1 cellular context compared by ENCODE assay signal in the genomic region with DNA sequence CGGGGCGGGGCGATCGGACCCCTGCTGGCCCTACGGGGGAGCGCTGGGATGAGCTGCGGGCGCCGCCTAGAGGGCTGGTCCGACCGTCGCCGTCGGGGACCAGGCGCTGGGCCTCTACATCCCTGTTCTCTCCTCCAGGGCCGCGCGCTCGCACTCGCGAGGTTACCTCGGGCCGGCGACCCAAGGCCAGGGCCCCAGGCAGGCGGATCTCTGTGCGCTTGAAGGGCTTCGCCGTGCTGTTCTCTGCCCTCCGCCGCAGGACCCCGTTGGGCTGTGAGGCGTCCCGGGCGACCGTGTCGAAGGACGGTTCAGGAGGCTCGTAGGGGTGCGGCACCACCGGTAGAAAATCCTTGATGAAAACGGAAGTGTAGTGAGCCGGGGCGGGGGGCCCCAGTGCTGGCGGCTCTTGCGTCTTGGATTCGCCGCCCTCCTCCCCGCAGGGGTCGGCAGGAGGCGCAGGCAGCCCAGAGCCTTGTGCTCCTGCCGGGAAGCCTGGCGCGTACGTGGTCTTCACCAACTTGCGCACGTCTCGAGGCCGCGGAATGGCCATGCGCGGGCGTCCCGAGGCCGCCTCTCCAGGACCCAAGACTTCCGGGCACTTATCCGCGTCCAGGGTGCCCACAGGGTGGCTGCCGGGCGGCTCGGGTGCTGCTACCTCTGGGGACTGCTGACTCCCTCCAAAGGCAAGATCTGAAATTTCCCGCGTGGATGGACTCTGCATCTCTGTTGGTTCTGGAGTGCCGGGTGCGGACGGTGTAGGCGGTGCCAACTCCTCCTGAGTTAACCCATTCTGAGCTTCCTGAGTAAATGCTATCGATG.
TF ChIP-seq lines count a peak whose summit lies in the region.

No MANE protein-coding gene starts in this region.

TF ChIP-seq in WTC11, 78 proteins besides CTCF, POLR2A, EP300 and RAD21 (continued from another document):
- TF ChIP-seq, protein P1, sequence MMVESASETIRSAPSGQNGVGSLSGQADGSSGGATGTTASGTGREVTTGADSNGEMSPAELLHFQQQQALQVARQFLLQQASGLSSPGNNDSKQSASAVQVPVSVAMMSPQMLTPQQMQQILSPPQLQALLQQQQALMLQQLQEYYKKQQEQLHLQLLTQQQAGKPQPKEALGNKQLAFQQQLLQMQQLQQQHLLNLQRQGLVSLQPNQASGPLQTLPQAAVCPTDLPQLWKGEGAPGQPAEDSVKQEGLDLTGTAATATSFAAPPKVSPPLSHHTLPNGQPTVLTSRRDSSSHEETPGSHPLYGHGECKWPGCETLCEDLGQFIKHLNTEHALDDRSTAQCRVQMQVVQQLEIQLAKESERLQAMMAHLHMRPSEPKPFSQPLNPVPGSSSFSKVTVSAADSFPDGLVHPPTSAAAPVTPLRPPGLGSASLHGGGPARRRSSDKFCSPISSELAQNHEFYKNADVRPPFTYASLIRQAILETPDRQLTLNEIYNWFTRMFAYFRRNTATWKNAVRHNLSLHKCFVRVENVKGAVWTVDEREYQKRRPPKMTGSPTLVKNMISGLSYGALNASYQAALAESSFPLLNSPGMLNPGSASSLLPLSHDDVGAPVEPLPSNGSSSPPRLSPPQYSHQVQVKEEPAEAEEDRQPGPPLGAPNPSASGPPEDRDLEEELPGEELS (CRISPR knock-in tag; IDR thresholded peaks at IDR 0.05) = peak; percentile 72
- TF ChIP-seq ZSCAN18 (CRISPR knock-in tag; IDR thresholded peaks at IDR 0.05) (no peak), ZNF263 (CRISPR knock-in tag; IDR thresholded peaks at IDR 0.05; ENCODE audit: low read depth) (no peak), TCF7 (CRISPR knock-in tag; IDR thresholded peaks at IDR 0.05; ENCODE audit: low read depth) (no peak), NR2C2 (CRISPR knock-in tag; IDR thresholded peaks at IDR 0.05) (no peak), GRHL2 (CRISPR knock-in tag; IDR thresholded peaks at IDR 0.05; ENCODE audit: insufficient replicate concordance, severe bottlenecking) (no peak), ELF4 (CRISPR knock-in tag; IDR thresholded peaks at IDR 0.05; ENCODE audit: low read depth) (no peak), JUN (CRISPR knock-in tag; IDR thresholded peaks at IDR 0.05) (no peak), ZBTB21 (CRISPR knock-in tag; IDR thresholded peaks at IDR 0.05; ENCODE audit: borderline replicate concordance) (peak; percentile 49; the same call in 1 of the 2 replicates), TEAD1 (CRISPR knock-in tag; IDR thresholded peaks at IDR 0.05) (peak; percentile 74; the same call in 1 of the 2 replicates), CBFB (CRISPR knock-in tag; IDR thresholded peaks at IDR 0.05; ENCODE audit: low read depth) (peak; percentile 81; the same call in 1 of the 2 replicates), FOXK1 (CRISPR knock-in tag; IDR thresholded peaks at IDR 0.05) (peak; percentile 56; the same call in 1 of the 2 replicates), RELA (CRISPR knock-in tag; IDR thresholded peaks at IDR 0.05; ENCODE audit: borderline replicate concordance) (no peak), IRF1 (CRISPR knock-in tag; IDR thresholded peaks at IDR 0.05) (0 out of 2 replicates have a peak, but pooled peaks have one; percentile 40), IRF2 (CRISPR knock-in tag; IDR thresholded peaks at IDR 0.05; ENCODE audit: borderline replicate concordance, low read depth) (no peak), ZNF232 (CRISPR knock-in tag; IDR thresholded peaks at IDR 0.05) (peak; percentile 77; the same call in 1 of the 2 replicates), PRRX2 (CRISPR knock-in tag; IDR thresholded peaks at IDR 0.05) (no peak), MXD4 (CRISPR knock-in tag; IDR thresholded peaks at IDR 0.05; ENCODE audit: borderline replicate concordance) (no peak), ATF1 (CRISPR knock-in tag; IDR thresholded peaks at IDR 0.05) (peak; percentile 29; the same call in 1 of the 2 replicates), AR (CRISPR knock-in tag; IDR thresholded peaks at IDR 0.05) (no peak), ESRRA (CRISPR knock-in tag; IDR thresholded peaks at IDR 0.05; ENCODE audit: borderline replicate concordance) (no peak), ZNF423 (CRISPR knock-in tag; IDR thresholded peaks at IDR 0.05) (peak; percentile 31; the same call in 1 of the 2 replicates), MLX (CRISPR knock-in tag; IDR thresholded peaks at IDR 0.05) (no peak), TP53 (CRISPR knock-in tag; IDR thresholded peaks at IDR 0.05) (peak; percentile 67; the same call in 1 of the 2 replicates), E2F4 (CRISPR knock-in tag; IDR thresholded peaks at IDR 0.05; ENCODE audit: borderline replicate concordance, low read depth) (no peak)
- TF ChIP-seq, protein P2, sequence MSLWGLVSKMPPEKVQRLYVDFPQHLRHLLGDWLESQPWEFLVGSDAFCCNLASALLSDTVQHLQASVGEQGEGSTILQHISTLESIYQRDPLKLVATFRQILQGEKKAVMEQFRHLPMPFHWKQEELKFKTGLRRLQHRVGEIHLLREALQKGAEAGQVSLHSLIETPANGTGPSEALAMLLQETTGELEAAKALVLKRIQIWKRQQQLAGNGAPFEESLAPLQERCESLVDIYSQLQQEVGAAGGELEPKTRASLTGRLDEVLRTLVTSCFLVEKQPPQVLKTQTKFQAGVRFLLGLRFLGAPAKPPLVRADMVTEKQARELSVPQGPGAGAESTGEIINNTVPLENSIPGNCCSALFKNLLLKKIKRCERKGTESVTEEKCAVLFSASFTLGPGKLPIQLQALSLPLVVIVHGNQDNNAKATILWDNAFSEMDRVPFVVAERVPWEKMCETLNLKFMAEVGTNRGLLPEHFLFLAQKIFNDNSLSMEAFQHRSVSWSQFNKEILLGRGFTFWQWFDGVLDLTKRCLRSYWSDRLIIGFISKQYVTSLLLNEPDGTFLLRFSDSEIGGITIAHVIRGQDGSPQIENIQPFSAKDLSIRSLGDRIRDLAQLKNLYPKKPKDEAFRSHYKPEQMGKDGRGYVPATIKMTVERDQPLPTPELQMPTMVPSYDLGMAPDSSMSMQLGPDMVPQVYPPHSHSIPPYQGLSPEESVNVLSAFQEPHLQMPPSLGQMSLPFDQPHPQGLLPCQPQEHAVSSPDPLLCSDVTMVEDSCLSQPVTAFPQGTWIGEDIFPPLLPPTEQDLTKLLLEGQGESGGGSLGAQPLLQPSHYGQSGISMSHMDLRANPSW (CRISPR knock-in tag; conservative IDR thresholded peaks at IDR 0.05; ENCODE audit: low read depth) = peak; percentile 95; the same call in 1 of the 2 replicates
- TF ChIP-seq, protein P3, sequence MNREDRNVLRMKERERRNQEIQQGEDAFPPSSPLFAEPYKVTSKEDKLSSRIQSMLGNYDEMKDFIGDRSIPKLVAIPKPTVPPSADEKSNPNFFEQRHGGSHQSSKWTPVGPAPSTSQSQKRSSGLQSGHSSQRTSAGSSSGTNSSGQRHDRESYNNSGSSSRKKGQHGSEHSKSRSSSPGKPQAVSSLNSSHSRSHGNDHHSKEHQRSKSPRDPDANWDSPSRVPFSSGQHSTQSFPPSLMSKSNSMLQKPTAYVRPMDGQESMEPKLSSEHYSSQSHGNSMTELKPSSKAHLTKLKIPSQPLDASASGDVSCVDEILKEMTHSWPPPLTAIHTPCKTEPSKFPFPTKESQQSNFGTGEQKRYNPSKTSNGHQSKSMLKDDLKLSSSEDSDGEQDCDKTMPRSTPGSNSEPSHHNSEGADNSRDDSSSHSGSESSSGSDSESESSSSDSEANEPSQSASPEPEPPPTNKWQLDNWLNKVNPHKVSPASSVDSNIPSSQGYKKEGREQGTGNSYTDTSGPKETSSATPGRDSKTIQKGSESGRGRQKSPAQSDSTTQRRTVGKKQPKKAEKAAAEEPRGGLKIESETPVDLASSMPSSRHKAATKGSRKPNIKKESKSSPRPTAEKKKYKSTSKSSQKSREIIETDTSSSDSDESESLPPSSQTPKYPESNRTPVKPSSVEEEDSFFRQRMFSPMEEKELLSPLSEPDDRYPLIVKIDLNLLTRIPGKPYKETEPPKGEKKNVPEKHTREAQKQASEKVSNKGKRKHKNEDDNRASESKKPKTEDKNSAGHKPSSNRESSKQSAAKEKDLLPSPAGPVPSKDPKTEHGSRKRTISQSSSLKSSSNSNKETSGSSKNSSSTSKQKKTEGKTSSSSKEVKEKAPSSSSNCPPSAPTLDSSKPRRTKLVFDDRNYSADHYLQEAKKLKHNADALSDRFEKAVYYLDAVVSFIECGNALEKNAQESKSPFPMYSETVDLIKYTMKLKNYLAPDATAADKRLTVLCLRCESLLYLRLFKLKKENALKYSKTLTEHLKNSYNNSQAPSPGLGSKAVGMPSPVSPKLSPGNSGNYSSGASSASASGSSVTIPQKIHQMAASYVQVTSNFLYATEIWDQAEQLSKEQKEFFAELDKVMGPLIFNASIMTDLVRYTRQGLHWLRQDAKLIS (CRISPR knock-in tag; IDR thresholded peaks at IDR 0.05; ENCODE audit: borderline replicate concordance) = peak; percentile 86; the same call in 1 of the 2 replicates
- TF ChIP-seq, protein P4, sequence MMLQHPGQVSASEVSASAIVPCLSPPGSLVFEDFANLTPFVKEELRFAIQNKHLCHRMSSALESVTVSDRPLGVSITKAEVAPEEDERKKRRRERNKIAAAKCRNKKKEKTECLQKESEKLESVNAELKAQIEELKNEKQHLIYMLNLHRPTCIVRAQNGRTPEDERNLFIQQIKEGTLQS (CRISPR knock-in tag; conservative IDR thresholded peaks at IDR 0.05) = no peak
- TF ChIP-seq, protein P5, sequence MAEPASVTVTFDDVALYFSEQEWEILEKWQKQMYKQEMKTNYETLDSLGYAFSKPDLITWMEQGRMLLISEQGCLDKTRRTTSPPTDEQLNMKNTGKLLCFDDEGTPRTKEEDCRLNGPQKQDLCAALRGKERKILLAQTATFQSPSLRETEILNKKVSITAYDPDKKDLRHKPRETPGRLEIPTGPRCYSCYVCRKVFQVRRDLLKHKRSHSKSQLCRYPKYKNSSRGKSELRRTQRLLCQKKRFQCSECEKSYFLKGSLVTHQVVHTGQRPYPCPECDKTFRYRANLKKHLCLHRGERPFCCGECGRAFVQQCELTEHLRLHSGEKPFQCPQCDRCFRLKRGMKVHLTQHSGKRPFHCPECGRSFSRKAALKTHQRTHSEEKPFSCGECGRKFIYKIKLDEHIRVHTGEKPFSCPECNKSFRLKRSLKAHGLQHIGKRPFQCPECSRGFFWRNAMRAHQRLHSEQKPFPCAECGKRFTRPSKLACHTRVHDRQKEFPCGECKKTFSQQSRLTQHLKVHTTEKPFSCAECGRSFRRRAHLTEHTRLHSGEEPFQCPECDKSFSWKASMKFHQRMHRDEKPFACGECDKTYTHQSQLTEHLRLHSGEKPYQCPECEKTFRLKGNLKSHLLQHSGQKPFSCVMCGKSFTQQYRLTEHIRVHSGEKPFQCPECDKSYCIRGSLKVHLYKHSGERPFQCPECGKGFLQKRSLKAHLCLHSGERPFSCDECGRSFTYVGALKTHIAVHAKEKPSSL (CRISPR knock-in tag; conservative IDR thresholded peaks at IDR 0.05) = no peak
- TF ChIP-seq, protein P6, sequence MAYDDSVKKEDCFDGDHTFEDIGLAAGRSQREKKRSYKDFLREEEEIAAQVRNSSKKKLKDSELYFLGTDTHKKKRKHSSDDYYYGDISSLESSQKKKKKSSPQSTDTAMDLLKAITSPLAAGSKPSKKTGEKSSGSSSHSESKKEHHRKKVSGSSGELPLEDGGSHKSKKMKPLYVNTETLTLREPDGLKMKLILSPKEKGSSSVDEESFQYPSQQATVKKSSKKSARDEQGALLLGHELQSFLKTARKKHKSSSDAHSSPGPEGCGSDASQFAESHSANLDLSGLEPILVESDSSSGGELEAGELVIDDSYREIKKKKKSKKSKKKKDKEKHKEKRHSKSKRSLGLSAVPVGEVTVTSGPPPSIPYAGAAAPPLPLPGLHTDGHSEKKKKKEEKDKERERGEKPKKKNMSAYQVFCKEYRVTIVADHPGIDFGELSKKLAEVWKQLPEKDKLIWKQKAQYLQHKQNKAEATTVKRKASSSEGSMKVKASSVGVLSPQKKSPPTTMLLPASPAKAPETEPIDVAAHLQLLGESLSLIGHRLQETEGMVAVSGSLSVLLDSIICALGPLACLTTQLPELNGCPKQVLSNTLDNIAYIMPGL (CRISPR knock-in tag; IDR thresholded peaks at IDR 0.05) = peak; percentile 98
